2 cellular contexts compared by ENCODE assay signal in genomic region chr20:46121531-46121930, GRCh38.
TF ChIP-seq lines count a peak whose summit lies in the region.

No MANE protein-coding gene starts in this region.

TF ChIP-seq in SK-N-SH, 30 proteins besides CTCF, POLR2A, EP300 and RAD21 (continued from another document):
- TF ChIP-seq REST (IDR thresholded peaks at IDR 0.05; ENCODE audit: low read depth, low read length) (no peak), GATA2 (CRISPR knock-in tag; IDR thresholded peaks at IDR 0.05) (no peak), GABPA (IDR thresholded peaks at IDR 0.05; ENCODE audit: low read depth) (no peak), TCF12 (IDR thresholded peaks at IDR 0.05) (no peak), ELF1 (IDR thresholded peaks at IDR 0.05) (no peak), MAX (IDR thresholded peaks at IDR 0.05; ENCODE audit: low read depth) (no peak), MXI1 (IDR thresholded peaks at IDR 0.05; ENCODE audit: low read depth, low read length) (no peak), RCOR1 (IDR thresholded peaks at IDR 0.05; ENCODE audit: low read length) (no peak), RFX5 (IDR thresholded peaks at IDR 0.05; ENCODE audit: low read length) (no peak), EZH2phosphoT487 (IDR thresholded peaks at IDR 0.05; ENCODE audit: borderline replicate concordance, low read depth) (no peak), YY1 (IDR thresholded peaks at IDR 0.05; ENCODE audit: low read depth) (no peak), TEAD4 (IDR thresholded peaks at IDR 0.05; ENCODE audit: borderline replicate concordance, insufficient read depth) (no peak), USF2 (IDR thresholded peaks at IDR 0.05; ENCODE audit: borderline replicate concordance, low read depth, low read length) (no peak), RXRA (IDR thresholded peaks at IDR 0.05; ENCODE audit: borderline replicate concordance, low read depth) (no peak), ZBTB33 (IDR thresholded peaks at IDR 0.05; ENCODE audit: borderline replicate concordance, low read depth) (no peak), NRF1 (IDR thresholded peaks at IDR 0.05; ENCODE audit: low read depth, low read length) (no peak)
- TF ChIP-seq, protein P1, sequence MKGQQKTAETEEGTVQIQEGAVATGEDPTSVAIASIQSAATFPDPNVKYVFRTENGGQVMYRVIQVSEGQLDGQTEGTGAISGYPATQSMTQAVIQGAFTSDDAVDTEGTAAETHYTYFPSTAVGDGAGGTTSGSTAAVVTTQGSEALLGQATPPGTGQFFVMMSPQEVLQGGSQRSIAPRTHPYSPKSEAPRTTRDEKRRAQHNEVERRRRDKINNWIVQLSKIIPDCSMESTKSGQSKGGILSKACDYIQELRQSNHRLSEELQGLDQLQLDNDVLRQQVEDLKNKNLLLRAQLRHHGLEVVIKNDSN (IDR thresholded peaks at IDR 0.05; ENCODE audit: borderline replicate concordance, low read depth) = no peak
- TF ChIP-seq, protein P2, sequence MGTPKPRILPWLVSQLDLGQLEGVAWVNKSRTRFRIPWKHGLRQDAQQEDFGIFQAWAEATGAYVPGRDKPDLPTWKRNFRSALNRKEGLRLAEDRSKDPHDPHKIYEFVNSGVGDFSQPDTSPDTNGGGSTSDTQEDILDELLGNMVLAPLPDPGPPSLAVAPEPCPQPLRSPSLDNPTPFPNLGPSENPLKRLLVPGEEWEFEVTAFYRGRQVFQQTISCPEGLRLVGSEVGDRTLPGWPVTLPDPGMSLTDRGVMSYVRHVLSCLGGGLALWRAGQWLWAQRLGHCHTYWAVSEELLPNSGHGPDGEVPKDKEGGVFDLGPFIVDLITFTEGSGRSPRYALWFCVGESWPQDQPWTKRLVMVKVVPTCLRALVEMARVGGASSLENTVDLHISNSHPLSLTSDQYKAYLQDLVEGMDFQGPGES (IDR thresholded peaks at IDR 0.05; ENCODE audit: low read depth, low read length) = no peak

TF ChIP-seq in SK-N-SH treated with all-trans-retinoic acid at 6 μM for 48 hours, 23 proteins besides CTCF, POLR2A, EP300 and RAD21 (continued from another document):
- TF ChIP-seq CSRNP3 (CRISPR knock-in tag; IDR thresholded peaks at IDR 0.05) = no peak
- no peak for TF ChIP-seq ESRRG (CRISPR knock-in tag; IDR thresholded peaks at IDR 0.05)
- TF ChIP-seq, protein P3, sequence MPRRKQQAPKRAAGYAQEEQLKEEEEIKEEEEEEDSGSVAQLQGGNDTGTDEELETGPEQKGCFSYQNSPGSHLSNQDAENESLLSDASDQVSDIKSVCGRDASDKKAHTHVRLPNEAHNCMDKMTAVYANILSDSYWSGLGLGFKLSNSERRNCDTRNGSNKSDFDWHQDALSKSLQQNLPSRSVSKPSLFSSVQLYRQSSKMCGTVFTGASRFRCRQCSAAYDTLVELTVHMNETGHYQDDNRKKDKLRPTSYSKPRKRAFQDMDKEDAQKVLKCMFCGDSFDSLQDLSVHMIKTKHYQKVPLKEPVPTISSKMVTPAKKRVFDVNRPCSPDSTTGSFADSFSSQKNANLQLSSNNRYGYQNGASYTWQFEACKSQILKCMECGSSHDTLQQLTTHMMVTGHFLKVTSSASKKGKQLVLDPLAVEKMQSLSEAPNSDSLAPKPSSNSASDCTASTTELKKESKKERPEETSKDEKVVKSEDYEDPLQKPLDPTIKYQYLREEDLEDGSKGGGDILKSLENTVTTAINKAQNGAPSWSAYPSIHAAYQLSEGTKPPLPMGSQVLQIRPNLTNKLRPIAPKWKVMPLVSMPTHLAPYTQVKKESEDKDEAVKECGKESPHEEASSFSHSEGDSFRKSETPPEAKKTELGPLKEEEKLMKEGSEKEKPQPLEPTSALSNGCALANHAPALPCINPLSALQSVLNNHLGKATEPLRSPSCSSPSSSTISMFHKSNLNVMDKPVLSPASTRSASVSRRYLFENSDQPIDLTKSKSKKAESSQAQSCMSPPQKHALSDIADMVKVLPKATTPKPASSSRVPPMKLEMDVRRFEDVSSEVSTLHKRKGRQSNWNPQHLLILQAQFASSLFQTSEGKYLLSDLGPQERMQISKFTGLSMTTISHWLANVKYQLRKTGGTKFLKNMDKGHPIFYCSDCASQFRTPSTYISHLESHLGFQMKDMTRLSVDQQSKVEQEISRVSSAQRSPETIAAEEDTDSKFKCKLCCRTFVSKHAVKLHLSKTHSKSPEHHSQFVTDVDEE (CRISPR knock-in tag; IDR thresholded peaks at IDR 0.05) = no peak
- no peak for TF ChIP-seq TCF4 (CRISPR knock-in tag; IDR thresholded peaks at IDR 0.05; ENCODE audit: borderline replicate concordance)
- TF ChIP-seq RARB (CRISPR knock-in tag; IDR thresholded peaks at IDR 0.05) = no peak
- TF ChIP-seq ISL1 (CRISPR knock-in tag; IDR thresholded peaks at IDR 0.05) = no peak
- no peak for TF ChIP-seq TOX (CRISPR knock-in tag; IDR thresholded peaks at IDR 0.05; ENCODE audit: borderline replicate concordance)
- no peak for TF ChIP-seq BACH2 (CRISPR knock-in tag; IDR thresholded peaks at IDR 0.05; ENCODE audit: borderline replicate concordance)
